ENCODE assay signal across 10 cellular contexts in genomic region chr16:73036074-73036826, GRCh38. TPM values are rescaled to one million over a fixed set of nuclear protein-coding genes. Genes with fewer than 3 reads are reported as not detected.
A peak's percentile ranks its signal among the peaks of the same experiment; 100 is the strongest.
DNase-seq lines count a peak whose midpoint lies in the region; ATAC-seq, FAIRE-seq and TF ChIP-seq lines count a peak whose summit lies in the region.
"Had no signal": no experiment of that assay in that cellular context is flagged by ENCODE, and none has a peak within 500 bp of the region (broad histone marks: within the 10 kb centered on the region; RNA-seq: fewer than 3 reads in every experiment).

No MANE protein-coding gene starts in this region.

- no peak overlapping the region for H2AFZ ChIP-seq in neural cell (ENCODE audit: low read depth, low read length)

- TF ChIP-seq CTCF in neural cell (IDR thresholded peaks at IDR 0.05; ENCODE audit: poor library complexity, severe bottlenecking) (no peak), gastroesophageal sphincter (IDR thresholded peaks at IDR 0.05) (no peak)

- no peak for TF ChIP-seq EP300 in neural cell (conservative IDR thresholded peaks at IDR 0.05; ENCODE audit: poor library complexity, severe bottlenecking)
- no peak for TF ChIP-seq EP300 in gastroesophageal sphincter (IDR thresholded peaks at IDR 0.05)

- TF ChIP-seq POLR2A in gastroesophageal sphincter (IDR thresholded peaks at IDR 0.05), result no peak

- no peaks in the 10 kb centered on the region for H3K9me2 ChIP-seq in neural cell (ENCODE audit: insufficient read depth, low read length)

- H3K9me3 ChIP-seq in neural cell (ENCODE audit: low read length), result no peaks in the 10 kb centered on the region
- no peaks in the 10 kb centered on the region for H3K9me3 ChIP-seq in gastroesophageal sphincter

- TF ChIP-seq RAD21 in neural cell (conservative IDR thresholded peaks at IDR 0.05), result no peak

- no peak for FAIRE-seq in frontal cortex (lab: Jason Lieb, UNC)
- FAIRE-seq: endometrium, K562 had no signal

- peak overlapping the region; percentile 47 for H3K4me2 ChIP-seq in neural cell (ENCODE audit: low read length)

- H3K27me3 ChIP-seq in neural cell (ENCODE audit: insufficient read depth, low read depth, low read length), result no peaks in the 10 kb centered on the region
- no peaks in the 10 kb centered on the region for H3K27me3 ChIP-seq in gastroesophageal sphincter

- H3F3A ChIP-seq in neural cell (ENCODE audit: insufficient read depth, low read length, poor library complexity, severe bottlenecking), result no peaks in the 10 kb centered on the region

- H4K20me1 ChIP-seq in neural cell (ENCODE audit: insufficient read depth), result peaks cover 84% of the 10 kb centered on the region

- H3K36me3 ChIP-seq in neural cell (ENCODE audit: insufficient read depth, low read length), result no peaks in the 10 kb centered on the region
- no peaks in the 10 kb centered on the region for H3K36me3 ChIP-seq in gastroesophageal sphincter

- H3K4me1 ChIP-seq in gastroesophageal sphincter, result peaks cover 0 to 84% (median 40%) of the 10 kb centered on the region in 3 donors

- H3K9ac ChIP-seq in neural cell (ENCODE audit: low read length), result peak overlapping the region; percentile 44

- H3K27ac ChIP-seq in neural cell (ENCODE audit: low read length) (no peak overlapping the region), gastroesophageal sphincter (peak overlapping the region in 2 of 4 donors; percentile 9 to 27)

- H3K4me3 ChIP-seq in neural cell (ENCODE audit: low read length), result peak overlapping the region; percentile 57
- H3K4me3 ChIP-seq in gastroesophageal sphincter, result no peak overlapping the region
- H3K4me3 ChIP-seq: K562 had no signal

- WGBS in gastroesophageal sphincter (ENCODE audit: low coverage in 1 of 2), 2 donors, result 62 to 100% methylated on average over 1 to 16 of the region's 19 CpGs

- peak; percentile 85 for ATAC-seq in GM18502 (IDR thresholded peaks at IDR 0.05; ENCODE audit: poor library complexity, unreplicated experiment)
- peak; percentile 73 for ATAC-seq in GM21723 (IDR thresholded peaks at IDR 0.05; ENCODE audit: unreplicated experiment)
- no peak for ATAC-seq in gastroesophageal sphincter
- ATAC-seq: K562 had no signal

- H3K79me2 ChIP-seq in neural cell (replicated peaks; ENCODE audit: insufficient read depth, low read length), result peaks cover 98% of the 10 kb centered on the region

- DNase-seq in Kasumi-1 (lab: John Stamatoyannopoulos, UW) (peak; percentile 19 to 27), frontal cortex (ENCODE audit: low spot score in 2 of 2) (no peak), activated gamma-delta T cell (lab: John Stamatoyannopoulos, UW) (no peak), NCI-H1436 treated with DMSO at 0.1 percent for 48 hours (lab: John Stamatoyannopoulos, UW) (no peak)

TF ChIP-seq in neural cell, 6 proteins besides CTCF, POLR2A, EP300 and RAD21:
- TF ChIP-seq TAF1 (IDR thresholded peaks at IDR 0.05; ENCODE audit: low read depth) (no peak), POLR2AphosphoS5 (IDR thresholded peaks at IDR 0.05) (no peak), EZH2 (IDR thresholded peaks at IDR 0.05; ENCODE audit: borderline replicate concordance, insufficient read depth, low read length, poor library complexity, severe bottlenecking) (no peak), SMC3 (conservative IDR thresholded peaks at IDR 0.05; ENCODE audit: poor library complexity) (no peak), MXI1 (conservative IDR thresholded peaks at IDR 0.05; ENCODE audit: poor library complexity, severe bottlenecking) (no peak), REST (IDR thresholded peaks at IDR 0.05; ENCODE audit: borderline replicate concordance) (no peak)

RNA-seq across cellular contexts. Expression of gene ZFHX3, which starts 11.7 kb away (rescaled TPM):
- polyA plus RNA-seq in neural cell, result 26.4 and 27.7 TPM in 2 replicates
- 112 and 179 TPM in 2 replicates for polyA minus RNA-seq in neural cell
- total RNA-seq in gastroesophageal sphincter (10 to 100 TPM; 24.0 to 47.1 (median 29.5) TPM), frontal cortex (4.9 TPM)

Comparison
In these comparisons a context has a peak if more than half of its experiments do, and no peak if none do; other contexts are left out.
1. DNase-seq: peak in Kasumi-1 (2 of 2); none in frontal cortex (0 of 2), activated gamma-delta T cell (single experiment) and NCI-H1436 treated with DMSO at 0.1 percent for 48 hours (single experiment).